13 cellular contexts compared by ENCODE assay signal in the genomic region with DNA sequence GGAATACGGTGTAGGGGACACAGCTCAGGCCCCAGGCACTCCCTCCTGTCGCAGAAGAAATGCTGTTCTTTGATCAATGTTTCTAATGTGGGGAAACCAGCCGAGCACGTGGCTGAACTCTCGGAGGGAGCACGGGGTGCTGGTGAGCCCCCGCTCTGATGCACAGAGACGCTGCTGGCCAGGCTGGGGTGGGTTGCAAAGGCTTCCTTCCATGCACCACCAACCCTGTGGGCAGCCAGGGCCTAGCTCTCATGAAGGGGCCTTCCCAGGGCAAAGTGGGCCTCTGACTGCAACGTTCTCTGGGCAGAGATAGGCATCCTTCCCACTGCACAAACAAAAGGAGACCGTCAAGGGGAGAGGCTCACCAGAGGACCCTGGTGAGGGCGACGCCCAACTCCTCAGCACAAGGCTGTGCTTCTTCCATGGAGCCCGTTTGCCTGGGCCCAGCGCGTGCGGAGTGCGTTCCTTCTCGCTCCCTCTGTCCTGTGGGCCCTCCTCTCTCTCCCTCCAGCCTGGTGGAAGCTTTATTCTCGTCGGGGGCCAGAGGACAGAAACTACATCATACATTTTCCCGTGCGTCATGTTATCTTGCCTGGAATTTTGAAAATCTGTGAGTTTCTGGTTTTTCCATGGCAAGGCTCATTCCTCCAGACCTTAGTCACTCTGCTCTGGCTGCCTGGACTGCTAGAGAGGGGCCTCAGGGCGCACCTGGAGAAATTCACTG.
DNase-seq lines count a peak whose midpoint lies in the region; ATAC-seq and TF ChIP-seq lines count a peak whose summit lies in the region.
"Had no signal": no experiment of that assay in that cellular context is flagged by ENCODE, and none has a peak within 500 bp of the region (broad histone marks: within the 10 kb centered on the region; RNA-seq: fewer than 3 reads in every experiment).

No MANE protein-coding gene starts in this region.

- no peaks in the 10 kb centered on the region for H3K27me3 ChIP-seq in ACC112 (ENCODE audit: insufficient read depth, low read length)
- no peaks in the 10 kb centered on the region for H3K27me3 ChIP-seq in adipocyte (replicated peaks; ENCODE audit: control insufficient read depth, insufficient read depth, low read length)
- H3K27me3 ChIP-seq in psoas muscle (ENCODE audit: insufficient read depth in 3 of 3, low read length in 2 of 3): no peaks in the 10 kb centered on the region

- intact Hi-C loops in psoas muscle (cut with DNase I): no loop called here

- H3K27ac ChIP-seq in ACC112 (ENCODE audit: low read depth, low read length) (peak overlapping the region; percentile 90; the same call in 1 of the 2 replicates), psoas muscle (peak overlapping the region; percentile 92)
- H3K27ac ChIP-seq: VCaP had no signal

- ATAC-seq in psoas muscle: no peak
- no peak for ATAC-seq in HG02981 (IDR thresholded peaks at IDR 0.05; ENCODE audit: unreplicated experiment)
- no peak for ATAC-seq in effector memory CD8-positive, alpha-beta T cell (replicated peaks)

- H2AFZ ChIP-seq in ACC112 (ENCODE audit: low read length, unreplicated experiment): no peak overlapping the region

- H3K79me2 ChIP-seq in ACC112 (ENCODE audit: control insufficient read depth, insufficient read depth, low read length, unreplicated experiment): no peaks in the 10 kb centered on the region

- peak overlapping the region; percentile 85 for H3K9ac ChIP-seq in adipocyte (ENCODE audit: low read length)

- WGBS in psoas muscle, 3 donors: 82 to 90% (median 84%) methylated on average over 23 of the region's 23 CpGs

- H3K9me3 ChIP-seq in adipocyte (ENCODE audit: control insufficient read depth, low read length) (no peaks in the 10 kb centered on the region), psoas muscle (no peaks in the 10 kb centered on the region)

- H3K36me3 ChIP-seq in ACC112 (ENCODE audit: insufficient read depth, low read length) (no peaks in the 10 kb centered on the region), adipocyte (ENCODE audit: control insufficient read depth, insufficient read depth, low read length, severe bottlenecking) (no peaks in the 10 kb centered on the region), psoas muscle (ENCODE audit: insufficient read depth in 1 of 2, low read depth in 1 of 2) (no peaks in the 10 kb centered on the region)

- TF ChIP-seq CTCF in glutamatergic neuron (IDR thresholded peaks at IDR 0.05; ENCODE audit: partially characterized antibody, unreplicated experiment) (no peak), psoas muscle (IDR thresholded peaks at IDR 0.05) (no peak)

- H3K4me3 Mint-ChIP-seq in glutamatergic neuron (ENCODE audit: unreplicated experiment): no peak overlapping the region
- no peak overlapping the region for H3K4me3 Mint-ChIP-seq in effector memory CD8-positive, alpha-beta T cell

- H3K4me3 ChIP-seq in ACC112 (ENCODE audit: low read depth, low read length): no peak overlapping the region
- peak overlapping the region; percentile 74 for H3K4me3 ChIP-seq in adipocyte (ENCODE audit: low read length)
- H3K4me3 ChIP-seq in psoas muscle: no peak overlapping the region

- H3K9me3 Mint-ChIP-seq in glutamatergic neuron (ENCODE audit: unreplicated experiment): peaks cover 17% of the 10 kb centered on the region
- H3K9me3 Mint-ChIP-seq in effector memory CD8-positive, alpha-beta T cell: no peaks in the 10 kb centered on the region
- H3K9me3 Mint-ChIP-seq: naive B cell had no signal

- H3K27me3 Mint-ChIP-seq in glutamatergic neuron (ENCODE audit: unreplicated experiment): peaks cover 7% of the 10 kb centered on the region
- peaks cover 0 to 7% of the 10 kb centered on the region in 2 donors for H3K27me3 Mint-ChIP-seq in effector memory CD8-positive, alpha-beta T cell
- H3K27me3 Mint-ChIP-seq: naive B cell had no signal

- H3K4me1 ChIP-seq in ACC112 (ENCODE audit: control insufficient read depth, insufficient read depth, low read length, unreplicated experiment) (peaks cover 27% of the 10 kb centered on the region), adipocyte (ENCODE audit: control insufficient read depth, insufficient read depth, low read length) (peaks cover 39% of the 10 kb centered on the region), psoas muscle (peaks cover 26% of the 10 kb centered on the region)

- H3K36me3 Mint-ChIP-seq in glutamatergic neuron (ENCODE audit: unreplicated experiment): no peaks in the 10 kb centered on the region
- no peaks in the 10 kb centered on the region for H3K36me3 Mint-ChIP-seq in effector memory CD8-positive, alpha-beta T cell (ENCODE audit: insufficient read depth)
- H3K36me3 Mint-ChIP-seq: naive B cell had no signal

- peak overlapping the region; percentile 67 for H3K27ac Mint-ChIP-seq in glutamatergic neuron (ENCODE audit: unreplicated experiment)
- H3K27ac Mint-ChIP-seq in effector memory CD8-positive, alpha-beta T cell: no peak overlapping the region

- DNase-seq in adipocyte (ENCODE audit: low read depth): peak; percentile 59
- DNase-seq in glutamatergic neuron: no peak
- DNase-seq in psoas muscle: no peak
- DNase-seq in activated CD4-positive, alpha-beta T cell treated with anti-CD3 and anti-CD28 coated beads, Interleukin-2, amount 50 U/mL, for 1 hour: no peak
- DNase-seq in SW480 (ENCODE audit: low spot score): no peak
- DNase-seq in effector memory CD8-positive, alpha-beta T cell: no peak
- DNase-seq: AML-193, GF-D8, hypothalamus, naive B cell had no signal

- peaks cover 50% of the 10 kb centered on the region for H3K4me1 Mint-ChIP-seq in glutamatergic neuron (ENCODE audit: low read depth, unreplicated experiment)
- H3K4me1 Mint-ChIP-seq in effector memory CD8-positive, alpha-beta T cell (ENCODE audit: low read depth in 2 of 2): peaks cover 0 to 3% of the 10 kb centered on the region in 2 donors
